Comparison of ENCODE assay signal across 25 cellular contexts in genomic region chr15:85305050-85305449, GRCh38.
"Had no signal": no experiment of that assay in that cellular context is flagged by ENCODE, and none has a peak within 500 bp of the region (broad histone marks: within the 10 kb centered on the region; RNA-seq: fewer than 3 reads in every experiment).

No MANE protein-coding gene starts in this region.

- FAIRE-seq: astrocyte had no signal

- H3K27ac Mint-ChIP-seq: activated CD4-positive, alpha-beta memory T cell treated with anti-CD3 and anti-CD28 coated beads, Interleukin-2, amount 10 ng/mL, durations not matched to agents 7 days and 5 days; activated naive CD4-positive, alpha-beta T cell treated with anti-CD3 and anti-CD28 coated beads, Interleukin-2, amount 50 U/mL, for 24 hours; activated T-cell treated with anti-CD3 and anti-CD28 coated beads, Interleukin-2, amount 50 U/mL, for 24 hours had no signal

- H3K4me3 Mint-ChIP-seq: activated CD4-positive, alpha-beta memory T cell treated with anti-CD3 and anti-CD28 coated beads, Interleukin-2, amount 10 ng/mL, durations not matched to agents 7 days and 5 days; activated naive CD4-positive, alpha-beta T cell treated with anti-CD3 and anti-CD28 coated beads, Interleukin-2, amount 50 U/mL, for 24 hours; activated T-cell treated with anti-CD3 and anti-CD28 coated beads, Interleukin-2, amount 50 U/mL, for 24 hours had no signal

- H3K27me3 Mint-ChIP-seq: activated CD4-positive, alpha-beta memory T cell treated with anti-CD3 and anti-CD28 coated beads, Interleukin-2, amount 10 ng/mL, durations not matched to agents 7 days and 5 days; activated naive CD4-positive, alpha-beta T cell treated with anti-CD3 and anti-CD28 coated beads, Interleukin-2, amount 50 U/mL, for 24 hours; activated T-cell treated with anti-CD3 and anti-CD28 coated beads, Interleukin-2, amount 50 U/mL, for 24 hours had no signal

- DNase-seq: activated CD4-positive, alpha-beta memory T cell treated with anti-CD3 and anti-CD28 coated beads, Interleukin-2, amount 10 ng/mL, durations not matched to agents 7 days and 5 days; activated CD4-positive, alpha-beta T cell treated with anti-CD3 and anti-CD28 coated beads for 1 hour; activated CD4-positive, alpha-beta T cell treated with anti-CD3 and anti-CD28 coated beads for 48 hours; activated CD4-positive, CD25-positive, alpha-beta regulatory T cell; activated effector memory CD4-positive, alpha-beta T cell treated with anti-CD3 and anti-CD28 coated beads, Interleukin-2, amount 50 U/mL, for 16 hours; activated naive CD4-positive, alpha-beta T cell; activated T-cell treated with anti-CD3 and anti-CD28 coated beads, Interleukin-2, amount 50 U/mL, for 24 hours; adrenal gland; body of pancreas; MM.1S; NCI-H1048; NCI-H1105 treated with DMSO at 0.1 percent for 48 hours; NCI-H1436 treated with DMSO at 0.1 percent for 48 hours; NCI-H1694 treated with DMSO at 0.1 percent for 48 hours; NCI-H2029; NCI-H345; NCI-H524 treated with DMSO at 0.1 percent for 48 hours; SHP77; SJCRH30; T-helper 1 cell; T-helper 9 cell had no signal

- H3K9me3 Mint-ChIP-seq: activated CD4-positive, alpha-beta memory T cell treated with anti-CD3 and anti-CD28 coated beads, Interleukin-2, amount 10 ng/mL, durations not matched to agents 7 days and 5 days; activated naive CD4-positive, alpha-beta T cell treated with anti-CD3 and anti-CD28 coated beads, Interleukin-2, amount 50 U/mL, for 24 hours; activated T-cell treated with anti-CD3 and anti-CD28 coated beads, Interleukin-2, amount 50 U/mL, for 24 hours had no signal

- ATAC-seq: body of pancreas, Panc1, SK-N-SH treated with all-trans-retinoic acid at 6 μM for 48 hours had no signal
